Comparison of ENCODE assay signal across 1 cellular context in the genomic region with DNA sequence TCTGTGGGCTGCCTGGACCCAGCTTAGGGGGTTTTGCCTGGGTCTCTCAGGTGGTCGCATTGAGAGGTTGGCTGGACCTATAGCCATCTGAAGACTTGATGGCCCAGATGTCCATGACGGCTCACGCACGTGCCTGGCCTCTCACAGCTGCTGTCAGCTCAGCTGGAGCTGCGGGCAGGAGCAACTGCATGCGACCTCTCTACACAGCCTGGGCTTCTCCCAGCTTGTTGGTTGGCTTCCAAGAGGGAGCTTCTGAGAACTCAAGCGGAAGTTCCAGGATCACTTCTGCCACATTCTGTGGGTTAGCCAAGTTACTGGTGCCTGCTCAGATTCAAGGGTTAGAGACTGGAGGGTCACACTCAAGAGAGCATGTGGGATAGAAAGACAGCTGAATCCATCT.
TF ChIP-seq lines count a peak whose summit lies in the region.

No MANE protein-coding gene starts in this region.

TF ChIP-seq in K562, 482 proteins besides CTCF, POLR2A, EP300 and RAD21:
- peak; percentile 62 for TF ChIP-seq BHLHE40 (IDR thresholded peaks at IDR 0.05; ENCODE audit: low read length)
- TF ChIP-seq SUPT5H (IDR thresholded peaks at IDR 0.05) = no peak
- TF ChIP-seq, protein P1, sequence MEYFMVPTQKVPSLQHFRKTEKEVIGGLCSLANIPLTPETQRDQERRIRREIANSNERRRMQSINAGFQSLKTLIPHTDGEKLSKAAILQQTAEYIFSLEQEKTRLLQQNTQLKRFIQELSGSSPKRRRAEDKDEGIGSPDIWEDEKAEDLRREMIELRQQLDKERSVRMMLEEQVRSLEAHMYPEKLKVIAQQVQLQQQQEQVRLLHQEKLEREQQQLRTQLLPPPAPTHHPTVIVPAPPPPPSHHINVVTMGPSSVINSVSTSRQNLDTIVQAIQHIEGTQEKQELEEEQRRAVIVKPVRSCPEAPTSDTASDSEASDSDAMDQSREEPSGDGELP (CRISPR knock-in tag; IDR thresholded peaks at IDR 0.05; ENCODE audit: borderline replicate concordance) = 0 out of 2 replicates have a peak, but pooled peaks have one; percentile 28
